Comparison of ENCODE assay signal across 20 cellular contexts in the genomic region with DNA sequence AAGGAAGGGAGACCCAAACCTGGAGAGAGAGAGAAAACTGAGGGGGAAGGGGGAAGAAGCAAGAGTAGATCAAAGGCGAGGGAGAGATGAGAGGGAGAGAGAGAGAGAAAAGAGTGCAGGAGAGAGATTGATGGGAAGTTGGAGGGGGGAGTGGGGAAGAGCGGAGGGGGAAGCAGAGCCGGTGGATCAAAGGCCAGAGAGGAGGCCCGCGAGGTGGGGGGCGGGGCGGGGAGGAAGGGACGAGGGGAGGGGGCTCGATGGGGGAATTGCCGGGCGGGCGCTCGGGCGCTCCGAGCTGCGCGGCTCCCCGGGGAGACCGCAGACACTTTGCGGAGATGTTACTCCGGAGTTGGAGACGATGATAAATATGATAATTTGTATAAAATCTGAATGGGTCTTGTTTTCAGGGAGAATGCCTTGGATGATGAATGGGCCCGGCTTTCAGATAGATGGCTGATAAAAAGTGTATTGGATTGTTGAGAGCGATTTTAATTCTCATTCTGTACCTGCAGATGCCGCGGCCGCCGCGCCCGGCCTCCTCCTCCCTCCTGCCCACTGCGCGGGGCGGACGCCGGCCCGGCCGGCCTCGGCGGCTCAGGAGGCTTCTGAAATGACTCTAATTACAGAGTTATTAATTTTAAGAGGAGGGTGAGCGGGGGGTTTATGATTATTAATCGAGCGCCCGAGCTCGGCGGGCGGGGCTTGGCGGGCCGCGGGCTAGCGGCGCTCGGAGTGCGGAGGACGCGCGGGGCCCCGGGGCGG. TPM values are rescaled to one million over a fixed set of nuclear protein-coding genes. Genes with fewer than 3 reads are reported as not detected.
DNase-seq lines count a peak whose midpoint lies in the region; ATAC-seq and TF ChIP-seq lines count a peak whose summit lies in the region.
"Had no signal": no experiment of that assay in that cellular context is flagged by ENCODE, and none has a peak within 500 bp of the region (broad histone marks: within the 10 kb centered on the region; RNA-seq: fewer than 3 reads in every experiment).

No MANE protein-coding gene starts in this region.

- H3K4me3 ChIP-seq in iPS-18a (ENCODE audit: low read length) (peak overlapping the region; percentile 37), psoas muscle (peak overlapping the region; percentile 22)
- H3K4me3 ChIP-seq: ovary, PC-9, skin epidermis, upper lobe of left lung had no signal

- CTCF ChIA-PET in WTC11 (lab: Charles Lee) = interaction anchor here (0.6 to 1.4 kb wide), 4 partner anchors 53 to 162 kb away, joined by 3 to 4 read pairs (median 3); no protein-coding TSS in a partner anchor

- TF ChIP-seq CTCF in WTC11 (IDR thresholded peaks at IDR 0.05) (no peak), psoas muscle (IDR thresholded peaks at IDR 0.05) (no peak)

- ATAC-seq in WTC11 = no peak
- ATAC-seq in psoas muscle = no peak
- no peak for ATAC-seq in GM19455 (IDR thresholded peaks at IDR 0.05; ENCODE audit: unreplicated experiment)

- H3K27ac Mint-ChIP-seq in WTC11 = no peak overlapping the region

- peak overlapping the region; percentile 52 for H3K4me3 Mint-ChIP-seq in WTC11

- H3K36me3 Mint-ChIP-seq in WTC11 = no peaks in the 10 kb centered on the region

- 1 to 2% (median 2%) methylated on average over 43 to 58 of the region's 58 CpGs for WGBS in psoas muscle, 3 donors

- H3K27me3 ChIP-seq in iPS-18a (ENCODE audit: control insufficient read depth, insufficient read depth, low read length) = peaks cover 100% of the 10 kb centered on the region
- peaks cover 8 to 89% (median 19%) of the 10 kb centered on the region in 3 donors for H3K27me3 ChIP-seq in psoas muscle (ENCODE audit: insufficient read depth in 3 of 3, low read length in 2 of 3)
- H3K27me3 ChIP-seq: ovary had no signal

- H3K27me3 Mint-ChIP-seq in WTC11 (ENCODE audit: low read depth) = peaks cover 99% of the 10 kb centered on the region

- H3K9me3 Mint-ChIP-seq in WTC11 = no peaks in the 10 kb centered on the region

- H3K36me3 ChIP-seq in ES-I3 (ENCODE audit: insufficient read depth, low read length) (no peaks in the 10 kb centered on the region), iPS-18a (ENCODE audit: control insufficient read depth, low read depth, low read length) (no peaks in the 10 kb centered on the region), psoas muscle (ENCODE audit: insufficient read depth in 1 of 2, low read depth in 1 of 2) (no peaks in the 10 kb centered on the region)
- H3K36me3 ChIP-seq: ovary, upper lobe of left lung had no signal

- peaks cover 13% of the 10 kb centered on the region for H3K4me1 Mint-ChIP-seq in WTC11

- H3K9ac ChIP-seq in ES-I3 (ENCODE audit: low read depth, low read length) (peak overlapping the region; percentile 19; the same call in 1 of the 2 replicates), iPS-18a (ENCODE audit: low read length) (no peak overlapping the region)

- no peaks in the 10 kb centered on the region for H3K4me1 ChIP-seq in ES-I3 (ENCODE audit: insufficient read depth, low read length)
- peaks cover 3% of the 10 kb centered on the region for H3K4me1 ChIP-seq in iPS-18a (ENCODE audit: control insufficient read depth, low read depth, low read length)
- peaks cover 1% of the 10 kb centered on the region for H3K4me1 ChIP-seq in psoas muscle

- no peaks in the 10 kb centered on the region for H3K9me3 ChIP-seq in ES-I3 (ENCODE audit: control insufficient read depth, insufficient read depth, low read length)
- H3K9me3 ChIP-seq in iPS-18a (ENCODE audit: control insufficient read depth, low read depth, low read length) = no peaks in the 10 kb centered on the region
- no peaks in the 10 kb centered on the region for H3K9me3 ChIP-seq in psoas muscle
- H3K9me3 ChIP-seq: ovary, upper lobe of left lung had no signal

- DNase-seq in WTC11 (ENCODE audit: low spot score) = peak; percentile 57
- DNase-seq in psoas muscle = no peak
- no peak for DNase-seq in activated gamma-delta T cell treated with Interleukin-2 at 50 U/mL for 16 hours
- DNase-seq in cortex of kidney (lab: John Stamatoyannopoulos, UW) = no peak
- no peak for DNase-seq in stimulated activated CD4-positive, alpha-beta T cell treated with anti-CD3 and anti-CD28 coated beads, Interleukin-1b, Interleukin-23, amount 100 ng/mL, for 48 hours
- DNase-seq: activated T-cell treated with anti-CD3 and anti-CD28 coated beads for 4 hours, C1 segment of cervical spinal cord, caudate nucleus, MV-4-11, NCI-H2081 treated with DMSO at 0.1 percent for 48 hours, NCI-H524, PC-9 had no signal

- POLR2A ChIA-PET in WTC11 (lab: Charles Lee) = interaction anchor here (0.5 kb wide), 1 partner anchor 67 kb away, joined by 3 read pairs; no protein-coding TSS in a partner anchor

- H3K27ac ChIP-seq in iPS-18a (ENCODE audit: low read length) = no peak overlapping the region
- H3K27ac ChIP-seq in psoas muscle = no peak overlapping the region
- H3K27ac ChIP-seq: ovary, PC-9, skin epidermis, upper lobe of left lung had no signal

- intact Hi-C loops in psoas muscle (cut with DNase I) = no loop called here

TF ChIP-seq in WTC11, 78 proteins besides CTCF, POLR2A, EP300 and RAD21:
- TF ChIP-seq SOX15 (CRISPR knock-in tag; IDR thresholded peaks at IDR 0.05) (no peak), ZNF416 (CRISPR knock-in tag; IDR thresholded peaks at IDR 0.05) (no peak), ELF4 (CRISPR knock-in tag; IDR thresholded peaks at IDR 0.05; ENCODE audit: low read depth) (no peak), ATF1 (CRISPR knock-in tag; IDR thresholded peaks at IDR 0.05) (no peak)
- TF ChIP-seq, protein P1, sequence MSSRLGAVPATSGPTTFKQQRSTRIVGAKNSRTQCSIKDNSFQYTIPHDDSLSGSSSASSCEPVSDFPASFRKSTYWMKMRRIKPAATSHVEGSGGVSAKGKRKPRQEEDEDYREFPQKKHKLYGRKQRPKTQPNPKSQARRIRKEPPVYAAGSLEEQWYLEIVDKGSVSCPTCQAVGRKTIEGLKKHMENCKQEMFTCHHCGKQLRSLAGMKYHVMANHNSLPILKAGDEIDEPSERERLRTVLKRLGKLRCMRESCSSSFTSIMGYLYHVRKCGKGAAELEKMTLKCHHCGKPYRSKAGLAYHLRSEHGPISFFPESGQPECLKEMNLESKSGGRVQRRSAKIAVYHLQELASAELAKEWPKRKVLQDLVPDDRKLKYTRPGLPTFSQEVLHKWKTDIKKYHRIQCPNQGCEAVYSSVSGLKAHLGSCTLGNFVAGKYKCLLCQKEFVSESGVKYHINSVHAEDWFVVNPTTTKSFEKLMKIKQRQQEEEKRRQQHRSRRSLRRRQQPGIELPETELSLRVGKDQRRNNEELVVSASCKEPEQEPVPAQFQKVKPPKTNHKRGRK (CRISPR knock-in tag; IDR thresholded peaks at IDR 0.05; ENCODE audit: borderline replicate concordance) = no peak
- TF ChIP-seq, protein P2, sequence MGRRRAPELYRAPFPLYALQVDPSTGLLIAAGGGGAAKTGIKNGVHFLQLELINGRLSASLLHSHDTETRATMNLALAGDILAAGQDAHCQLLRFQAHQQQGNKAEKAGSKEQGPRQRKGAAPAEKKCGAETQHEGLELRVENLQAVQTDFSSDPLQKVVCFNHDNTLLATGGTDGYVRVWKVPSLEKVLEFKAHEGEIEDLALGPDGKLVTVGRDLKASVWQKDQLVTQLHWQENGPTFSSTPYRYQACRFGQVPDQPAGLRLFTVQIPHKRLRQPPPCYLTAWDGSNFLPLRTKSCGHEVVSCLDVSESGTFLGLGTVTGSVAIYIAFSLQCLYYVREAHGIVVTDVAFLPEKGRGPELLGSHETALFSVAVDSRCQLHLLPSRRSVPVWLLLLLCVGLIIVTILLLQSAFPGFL (CRISPR knock-in tag; IDR thresholded peaks at IDR 0.05; ENCODE audit: borderline replicate concordance) = no peak

RNA-seq across cellular contexts. Expression of a gene that starts 21.4 kb away (rescaled TPM):
- total RNA-seq in WTC11 (2021) (0.09 to 0.21 TPM in 2 of 3 replicates, not detected in the other), psoas muscle (not detected)
- not detected for polyA plus RNA-seq in psoas muscle
- total RNA-seq: frontal cortex, mucosa of gallbladder, PC-9 had no signal
